1 cellular context compared by ENCODE assay signal in genomic region chr18:79507076-79507545, GRCh38.
A peak's percentile ranks its signal among the peaks of the same experiment; 100 is the strongest.
TF ChIP-seq lines count a peak whose summit lies in the region.

No MANE protein-coding gene starts in this region.

TF ChIP-seq in K562, 482 proteins besides CTCF, POLR2A, EP300 and RAD21 (continued from another document and continues in another):
- TF ChIP-seq RBM39 (optimal IDR thresholded peaks at IDR 0.05; ENCODE audit: low read depth, low read length) (no peak), ZNF174 (CRISPR knock-in tag; IDR thresholded peaks at IDR 0.05) (no peak), DNMT1 (IDR thresholded peaks at IDR 0.05) (no peak), CHD4 (IDR thresholded peaks at IDR 0.05; ENCODE audit: insufficient read depth, insufficient replicate concordance, low read depth, low read length, poor library complexity, severe bottlenecking) (no peak), ZBTB2 (IDR thresholded peaks at IDR 0.05) (no peak), PCBP2 (IDR thresholded peaks at IDR 0.05; ENCODE audit: low read depth, low read length, poor library complexity, severe bottlenecking) (no peak), SMARCC2 (IDR thresholded peaks at IDR 0.05; ENCODE audit: low read depth) (peak; percentile 77; the same call in 1 of the 2 replicates), ZNF184 (CRISPR knock-in tag; IDR thresholded peaks at IDR 0.05) (no peak), DEAF1 (CRISPR knock-in tag; IDR thresholded peaks at IDR 0.05) (no peak), SIX5 (IDR thresholded peaks at IDR 0.05; ENCODE audit: borderline replicate concordance in 1 of 2, insufficient read depth in 1 of 2, low read depth in 1 of 2, low read length in 2 of 2) (no peak), CREB3 (tag; conservative IDR thresholded peaks at IDR 0.05; ENCODE audit: low read depth) (no peak), NFATC3 (IDR thresholded peaks at IDR 0.05) (no peak), ATF7 (IDR thresholded peaks at IDR 0.05) (0 out of 2 replicates have a peak, but pooled peaks have one; percentile 39), NFIC (IDR thresholded peaks at IDR 0.05) (peak; percentile 92), TOE1 (IDR thresholded peaks at IDR 0.05; ENCODE audit: borderline replicate concordance) (no peak), TOE1 (CRISPR knock-in tag; IDR thresholded peaks at IDR 0.05; ENCODE audit: borderline replicate concordance, low read depth) (no peak), SUPT5H (IDR thresholded peaks at IDR 0.05) (no peak), PTTG1 (tag; IDR thresholded peaks at IDR 0.05; ENCODE audit: low read depth) (no peak), TAL1 (IDR thresholded peaks at IDR 0.05) (peak; percentile 87), CBX1 (IDR thresholded peaks at IDR 0.05; ENCODE audit: low read depth) (no peak), CREB5 (CRISPR knock-in tag; IDR thresholded peaks at IDR 0.05) (no peak), ZNF217 (CRISPR knock-in tag; IDR thresholded peaks at IDR 0.05) (no peak), KAT2B (IDR thresholded peaks at IDR 0.05; ENCODE audit: low read depth, low read length) (no peak), ZNF274 (IDR thresholded peaks at IDR 0.05; ENCODE audit: borderline replicate concordance, low read depth, low read length) (no peak), GATA2 (CRISPR knock-in tag; IDR thresholded peaks at IDR 0.05) (peak; percentile 68), JUND (IDR thresholded peaks at IDR 0.05; ENCODE audit: borderline replicate concordance, low read depth, low read length) (peak; percentile 67; the same call in 1 of the 2 replicates), JUND (tag; IDR thresholded peaks at IDR 0.05; ENCODE audit: borderline replicate concordance, low read depth, low read length) (no peak; the same call in 2 of the 3 replicates), NONO (IDR thresholded peaks at IDR 0.05; ENCODE audit: low read depth in 2 of 2, low read length in 1 of 2) (0 out of 4 replicates have a peak, but pooled peaks of 1 of the 2 experiments have one; percentile 36), ZNF830 (CRISPR knock-in tag; IDR thresholded peaks at IDR 0.05) (no peak), RFX1 (IDR thresholded peaks at IDR 0.05) (no peak; the same call in 1 of the 2 replicates)
- TF ChIP-seq, protein P1, sequence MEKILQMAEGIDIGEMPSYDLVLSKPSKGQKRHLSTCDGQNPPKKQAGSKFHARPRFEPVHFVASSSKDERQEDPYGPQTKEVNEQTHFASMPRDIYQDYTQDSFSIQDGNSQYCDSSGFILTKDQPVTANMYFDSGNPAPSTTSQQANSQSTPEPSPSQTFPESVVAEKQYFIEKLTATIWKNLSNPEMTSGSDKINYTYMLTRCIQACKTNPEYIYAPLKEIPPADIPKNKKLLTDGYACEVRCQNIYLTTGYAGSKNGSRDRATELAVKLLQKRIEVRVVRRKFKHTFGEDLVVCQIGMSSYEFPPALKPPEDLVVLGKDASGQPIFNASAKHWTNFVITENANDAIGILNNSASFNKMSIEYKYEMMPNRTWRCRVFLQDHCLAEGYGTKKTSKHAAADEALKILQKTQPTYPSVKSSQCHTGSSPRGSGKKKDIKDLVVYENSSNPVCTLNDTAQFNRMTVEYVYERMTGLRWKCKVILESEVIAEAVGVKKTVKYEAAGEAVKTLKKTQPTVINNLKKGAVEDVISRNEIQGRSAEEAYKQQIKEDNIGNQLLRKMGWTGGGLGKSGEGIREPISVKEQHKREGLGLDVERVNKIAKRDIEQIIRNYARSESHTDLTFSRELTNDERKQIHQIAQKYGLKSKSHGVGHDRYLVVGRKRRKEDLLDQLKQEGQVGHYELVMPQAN (IDR thresholded peaks at IDR 0.05; ENCODE audit: borderline replicate concordance) = no peak
- TF ChIP-seq, protein P2, sequence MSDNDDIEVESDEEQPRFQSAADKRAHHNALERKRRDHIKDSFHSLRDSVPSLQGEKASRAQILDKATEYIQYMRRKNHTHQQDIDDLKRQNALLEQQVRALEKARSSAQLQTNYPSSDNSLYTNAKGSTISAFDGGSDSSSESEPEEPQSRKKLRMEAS (CRISPR knock-in tag; IDR thresholded peaks at IDR 0.05) = 0 out of 2 replicates have a peak, but pooled peaks have one; percentile 12
- TF ChIP-seq, protein P3, sequence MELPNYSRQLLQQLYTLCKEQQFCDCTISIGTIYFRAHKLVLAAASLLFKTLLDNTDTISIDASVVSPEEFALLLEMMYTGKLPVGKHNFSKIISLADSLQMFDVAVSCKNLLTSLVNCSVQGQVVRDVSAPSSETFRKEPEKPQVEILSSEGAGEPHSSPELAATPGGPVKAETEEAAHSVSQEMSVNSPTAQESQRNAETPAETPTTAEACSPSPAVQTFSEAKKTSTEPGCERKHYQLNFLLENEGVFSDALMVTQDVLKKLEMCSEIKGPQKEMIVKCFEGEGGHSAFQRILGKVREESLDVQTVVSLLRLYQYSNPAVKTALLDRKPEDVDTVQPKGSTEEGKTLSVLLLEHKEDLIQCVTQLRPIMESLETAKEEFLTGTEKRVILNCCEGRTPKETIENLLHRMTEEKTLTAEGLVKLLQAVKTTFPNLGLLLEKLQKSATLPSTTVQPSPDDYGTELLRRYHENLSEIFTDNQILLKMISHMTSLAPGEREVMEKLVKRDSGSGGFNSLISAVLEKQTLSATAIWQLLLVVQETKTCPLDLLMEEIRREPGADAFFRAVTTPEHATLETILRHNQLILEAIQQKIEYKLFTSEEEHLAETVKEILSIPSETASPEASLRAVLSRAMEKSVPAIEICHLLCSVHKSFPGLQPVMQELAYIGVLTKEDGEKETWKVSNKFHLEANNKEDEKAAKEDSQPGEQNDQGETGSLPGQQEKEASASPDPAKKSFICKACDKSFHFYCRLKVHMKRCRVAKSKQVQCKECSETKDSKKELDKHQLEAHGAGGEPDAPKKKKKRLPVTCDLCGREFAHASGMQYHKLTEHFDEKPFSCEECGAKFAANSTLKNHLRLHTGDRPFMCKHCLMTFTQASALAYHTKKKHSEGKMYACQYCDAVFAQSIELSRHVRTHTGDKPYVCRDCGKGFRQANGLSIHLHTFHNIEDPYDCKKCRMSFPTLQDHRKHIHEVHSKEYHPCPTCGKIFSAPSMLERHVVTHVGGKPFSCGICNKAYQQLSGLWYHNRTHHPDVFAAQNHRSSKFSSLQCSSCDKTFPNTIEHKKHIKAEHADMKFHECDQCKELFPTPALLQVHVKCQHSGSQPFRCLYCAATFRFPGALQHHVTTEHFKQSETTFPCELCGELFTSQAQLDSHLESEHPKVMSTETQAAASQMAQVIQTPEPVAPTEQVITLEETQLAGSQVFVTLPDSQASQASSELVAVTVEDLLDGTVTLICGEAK (IDR thresholded peaks at IDR 0.05) = no peak
- TF ChIP-seq, protein P3 (CRISPR knock-in tag; IDR thresholded peaks at IDR 0.05) = no peak
- TF ChIP-seq, protein P4, sequence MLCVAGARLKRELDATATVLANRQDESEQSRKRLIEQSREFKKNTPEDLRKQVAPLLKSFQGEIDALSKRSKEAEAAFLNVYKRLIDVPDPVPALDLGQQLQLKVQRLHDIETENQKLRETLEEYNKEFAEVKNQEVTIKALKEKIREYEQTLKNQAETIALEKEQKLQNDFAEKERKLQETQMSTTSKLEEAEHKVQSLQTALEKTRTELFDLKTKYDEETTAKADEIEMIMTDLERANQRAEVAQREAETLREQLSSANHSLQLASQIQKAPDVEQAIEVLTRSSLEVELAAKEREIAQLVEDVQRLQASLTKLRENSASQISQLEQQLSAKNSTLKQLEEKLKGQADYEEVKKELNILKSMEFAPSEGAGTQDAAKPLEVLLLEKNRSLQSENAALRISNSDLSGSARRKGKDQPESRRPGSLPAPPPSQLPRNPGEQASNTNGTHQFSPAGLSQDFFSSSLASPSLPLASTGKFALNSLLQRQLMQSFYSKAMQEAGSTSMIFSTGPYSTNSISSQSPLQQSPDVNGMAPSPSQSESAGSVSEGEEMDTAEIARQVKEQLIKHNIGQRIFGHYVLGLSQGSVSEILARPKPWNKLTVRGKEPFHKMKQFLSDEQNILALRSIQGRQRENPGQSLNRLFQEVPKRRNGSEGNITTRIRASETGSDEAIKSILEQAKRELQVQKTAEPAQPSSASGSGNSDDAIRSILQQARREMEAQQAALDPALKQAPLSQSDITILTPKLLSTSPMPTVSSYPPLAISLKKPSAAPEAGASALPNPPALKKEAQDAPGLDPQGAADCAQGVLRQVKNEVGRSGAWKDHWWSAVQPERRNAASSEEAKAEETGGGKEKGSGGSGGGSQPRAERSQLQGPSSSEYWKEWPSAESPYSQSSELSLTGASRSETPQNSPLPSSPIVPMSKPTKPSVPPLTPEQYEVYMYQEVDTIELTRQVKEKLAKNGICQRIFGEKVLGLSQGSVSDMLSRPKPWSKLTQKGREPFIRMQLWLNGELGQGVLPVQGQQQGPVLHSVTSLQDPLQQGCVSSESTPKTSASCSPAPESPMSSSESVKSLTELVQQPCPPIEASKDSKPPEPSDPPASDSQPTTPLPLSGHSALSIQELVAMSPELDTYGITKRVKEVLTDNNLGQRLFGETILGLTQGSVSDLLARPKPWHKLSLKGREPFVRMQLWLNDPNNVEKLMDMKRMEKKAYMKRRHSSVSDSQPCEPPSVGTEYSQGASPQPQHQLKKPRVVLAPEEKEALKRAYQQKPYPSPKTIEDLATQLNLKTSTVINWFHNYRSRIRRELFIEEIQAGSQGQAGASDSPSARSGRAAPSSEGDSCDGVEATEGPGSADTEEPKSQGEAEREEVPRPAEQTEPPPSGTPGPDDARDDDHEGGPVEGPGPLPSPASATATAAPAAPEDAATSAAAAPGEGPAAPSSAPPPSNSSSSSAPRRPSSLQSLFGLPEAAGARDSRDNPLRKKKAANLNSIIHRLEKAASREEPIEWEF (CRISPR knock-in tag; IDR thresholded peaks at IDR 0.05) = no peak
